ENCODE assay signal across 20 cellular contexts in the genomic region with DNA sequence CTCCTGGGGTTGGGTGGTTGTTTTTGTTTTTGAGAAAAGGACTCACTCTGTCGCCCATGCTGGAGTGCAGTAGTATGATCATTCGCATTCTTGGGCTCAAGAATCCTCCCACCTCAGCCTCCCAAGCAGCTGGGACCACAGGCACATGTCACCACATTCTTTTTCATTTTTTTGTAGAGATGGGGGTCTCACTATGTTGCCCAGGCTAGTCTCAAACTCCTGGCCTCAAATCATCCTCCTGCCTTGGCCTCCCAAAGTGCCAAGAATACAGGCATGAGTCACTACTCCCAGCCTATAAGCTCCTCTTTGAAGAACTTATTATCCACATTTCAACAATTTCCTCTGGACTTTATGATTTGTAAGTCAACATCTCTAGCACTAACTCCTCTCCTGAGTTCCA.
A peak's percentile ranks its signal among the peaks of the same experiment; 100 is the strongest.
DNase-seq lines count a peak whose midpoint lies in the region; ATAC-seq and TF ChIP-seq lines count a peak whose summit lies in the region.
"Had no signal": no experiment of that assay in that cellular context is flagged by ENCODE, and none has a peak within 500 bp of the region (broad histone marks: within the 10 kb centered on the region; RNA-seq: fewer than 3 reads in every experiment).

No MANE protein-coding gene starts in this region.

- H3K4me3 Mint-ChIP-seq in T-helper 17 cell, result no peak overlapping the region
- H3K4me3 Mint-ChIP-seq: GM23338 had no signal

- H4K12ac ChIP-seq in trophoblast cell (ENCODE audit: low read depth, low read length), result no peak overlapping the region

- peak overlapping the region; percentile 93 for H3K4ac ChIP-seq in trophoblast cell (ENCODE audit: low read depth, low read length)

- H4K8ac ChIP-seq in trophoblast cell (ENCODE audit: low read depth, low read length), result no peak overlapping the region

- peak overlapping the region; percentile 57 for H3K27ac Mint-ChIP-seq in T-helper 17 cell
- H3K27ac Mint-ChIP-seq: GM23338 had no signal

- H2AK5ac ChIP-seq in trophoblast cell (ENCODE audit: low read length), result no peak overlapping the region

- DNase-seq in CMK (ENCODE audit: low read depth) (peak; percentile 4), T-helper 17 cell (no peak), fibroblast of mammary gland (ENCODE audit: low read depth) (peak; percentile 11), trophoblast cell (no peak), DMS53 (lab: John Stamatoyannopoulos, UW) (no peak), SIG-M5 treated with dmso at 0.1 percent for 504 hours (lab: John Stamatoyannopoulos, UW; ENCODE audit: unreplicated experiment) (no peak)
- DNase-seq: ACHN; C1 segment of cervical spinal cord; CD8-positive, alpha-beta memory T cell; HCEC 1CT; Kasumi-1; NCI-H1417; NCI-H1694 treated with DMSO at 0.1 percent for 48 hours; NCI-H2081 treated with DMSO at 0.1 percent for 48 hours; NCI-H446 treated with DMSO at 0.1 percent for 48 hours; NCI-H526 treated with DMSO at 0.1 percent for 48 hours; Right ventricle myocardium superior had no signal

- H3K9me3 ChIP-seq in T-helper 17 cell (ENCODE audit: control insufficient read depth, low read length, poor library complexity, severe bottlenecking), result no peaks in the 10 kb centered on the region
- H3K9me3 ChIP-seq in trophoblast cell (ENCODE audit: insufficient read depth, low read depth, low read length), result no peaks in the 10 kb centered on the region

- H3K4me2 ChIP-seq in trophoblast cell (ENCODE audit: low read length), result no peak overlapping the region
- H3K4me2 ChIP-seq: GM23338 had no signal

- no peak for TF ChIP-seq CTCF in fibroblast of mammary gland (conservative IDR thresholded peaks at IDR 0.05; ENCODE audit: control insufficient read depth, insufficient read depth, low read depth, low read length)

- ATAC-seq in T-helper 17 cell, result no peak
- ATAC-seq in GM21526 (IDR thresholded peaks at IDR 0.05; ENCODE audit: low FRiP score, unreplicated experiment), result no peak
- ATAC-seq in GM21737 (IDR thresholded peaks at IDR 0.05; ENCODE audit: unreplicated experiment), result no peak
- ATAC-seq: GM23338 had no signal

- no peak overlapping the region for H3K9ac ChIP-seq in trophoblast cell (ENCODE audit: low read length)

- no peak overlapping the region for H3K4me3 ChIP-seq in fibroblast of mammary gland (ENCODE audit: control insufficient read depth, low read depth, low read length)
- no peak overlapping the region for H3K4me3 ChIP-seq in trophoblast cell (ENCODE audit: low read depth, low read length)
- H3K4me3 ChIP-seq: GM23338 had no signal

- no peak overlapping the region for H4K91ac ChIP-seq in trophoblast cell (ENCODE audit: low read depth, low read length)

- peaks cover 12% of the 10 kb centered on the region for H3K36me3 Mint-ChIP-seq in T-helper 17 cell (ENCODE audit: low read depth)

- no peak overlapping the region for H2BK12ac ChIP-seq in trophoblast cell (ENCODE audit: low read length)

- no CpG with 5 or more reads among the region's 2 CpGs for WGBS in trophoblast cell (ENCODE audit: extremely low coverage, insufficient coverage, insufficient read length)

- H3K14ac ChIP-seq in trophoblast cell (ENCODE audit: low read length), result no peak overlapping the region

- no peak overlapping the region for H3K27ac ChIP-seq in trophoblast cell (ENCODE audit: low read depth, low read length)

- no peak overlapping the region for H3K18ac ChIP-seq in trophoblast cell (ENCODE audit: low read length)

- H2BK5ac ChIP-seq in trophoblast cell (ENCODE audit: low read depth, low read length, poor library complexity), result no peak overlapping the region

- peaks cover 55% of the 10 kb centered on the region for H3K4me1 Mint-ChIP-seq in T-helper 17 cell

- H3K23ac ChIP-seq in trophoblast cell (ENCODE audit: low read length), result no peak overlapping the region

- no peaks in the 10 kb centered on the region for H3K79me2 ChIP-seq in trophoblast cell (ENCODE audit: control insufficient read depth, insufficient read depth, low read length, poor library complexity)

- no peaks in the 10 kb centered on the region for H3K27me3 ChIP-seq in trophoblast cell (ENCODE audit: insufficient read depth, low read length)

- no peak overlapping the region for H2BK120ac ChIP-seq in trophoblast cell (ENCODE audit: insufficient read depth, low read length, poor library complexity)

- peaks cover 2 to 5% of the 10 kb centered on the region in 2 experiments for H3K36me3 ChIP-seq in trophoblast cell (ENCODE audit: control insufficient read depth in 1 of 2, insufficient read depth in 2 of 2, low read length in 2 of 2)

- H3K79me1 ChIP-seq in trophoblast cell (ENCODE audit: low read length), result no peaks in the 10 kb centered on the region

- H3K4me1 ChIP-seq in trophoblast cell (ENCODE audit: control insufficient read depth in 1 of 2, insufficient read depth in 2 of 2, low read length in 2 of 2), result no peaks in the 10 kb centered on the region

- peak overlapping the region; percentile 17 for H2AFZ ChIP-seq in trophoblast cell (ENCODE audit: insufficient read depth, low read length, poor library complexity)
- H2AFZ ChIP-seq: GM23338 had no signal

- H3K27me3 Mint-ChIP-seq in T-helper 17 cell, result no peaks in the 10 kb centered on the region
- H3K27me3 Mint-ChIP-seq: CD8-positive, alpha-beta memory T cell had no signal

Comparison
In these comparisons a context has a peak if more than half of its experiments do, and no peak if none do; other contexts are left out.
1. DNase-seq: peak in CMK (single experiment) and fibroblast of mammary gland (single experiment); none in T-helper 17 cell (0 of 3), trophoblast cell (0 of 2), DMS53 (single experiment) and SIG-M5 treated with dmso at 0.1 percent for 504 hours (single experiment).